Comparison of ENCODE assay signal across 21 cellular contexts in genomic region chr10:34918060-34918840, GRCh38.
DNase-seq lines count a peak whose midpoint lies in the region; ATAC-seq and TF ChIP-seq lines count a peak whose summit lies in the region.
"Had no signal": no experiment of that assay in that cellular context is flagged by ENCODE, and none has a peak within 500 bp of the region (broad histone marks: within the 10 kb centered on the region; RNA-seq: fewer than 3 reads in every experiment).

No MANE protein-coding gene starts in this region.

- ATAC-seq in HG02852 (IDR thresholded peaks at IDR 0.05; ENCODE audit: unreplicated experiment) (no peak), GM18517 (IDR thresholded peaks at IDR 0.05; ENCODE audit: unreplicated experiment) (no peak), HG03135 (IDR thresholded peaks at IDR 0.05; ENCODE audit: unreplicated experiment) (no peak)

- H3K79me1 ChIP-seq in neuronal stem cell (ENCODE audit: low read depth, low read length) = no peaks in the 10 kb centered on the region

- no peaks in the 10 kb centered on the region for H3K27me3 ChIP-seq in endodermal cell (ENCODE audit: control insufficient read depth, insufficient read depth, low read length, poor library complexity, severe bottlenecking)
- H3K27me3 ChIP-seq in neuronal stem cell (ENCODE audit: control insufficient read depth in 3 of 3, insufficient read depth in 3 of 3, low read depth in 1 of 3, low read length in 3 of 3) = no peaks in the 10 kb centered on the region
- H3K27me3 ChIP-seq: esophagus squamous epithelium, Peyer's patch had no signal

- no peak overlapping the region for H4K8ac ChIP-seq in neuronal stem cell (ENCODE audit: low read depth, low read length)

- no peaks in the 10 kb centered on the region for H3K9me3 Mint-ChIP-seq in endodermal cell
- H3K9me3 Mint-ChIP-seq: activated B cell treated with CpG ODN at 0.5 μM for 24 hours had no signal

- no peak overlapping the region for H3K23ac ChIP-seq in neuronal stem cell (ENCODE audit: low read depth, low read length, poor library complexity)

- no peak for TF ChIP-seq CTCF in endodermal cell (conservative IDR thresholded peaks at IDR 0.05)

- H3K36me3 ChIP-seq in endodermal cell (ENCODE audit: control insufficient read depth, insufficient read depth, low read length) (no peaks in the 10 kb centered on the region), neuronal stem cell (replicated peaks in 1 of 2; ENCODE audit: control insufficient read depth in 2 of 2, insufficient read depth in 2 of 2, low read length in 2 of 2) (no peaks in the 10 kb centered on the region)
- H3K36me3 ChIP-seq: esophagus squamous epithelium, Peyer's patch had no signal

- no peak overlapping the region for H3K4me3 Mint-ChIP-seq in endodermal cell
- H3K4me3 Mint-ChIP-seq: activated B cell treated with CpG ODN at 0.5 μM for 24 hours; activated naive CD4-positive, alpha-beta T cell treated with anti-CD3 and anti-CD28 coated beads, Interleukin-2, amount 10 ng/mL, durations not matched to agents 7 days and 5 days had no signal

- H3K27me3 Mint-ChIP-seq in endodermal cell (ENCODE audit: insufficient read depth) = no peaks in the 10 kb centered on the region

- no peak overlapping the region for H2BK12ac ChIP-seq in neuronal stem cell (ENCODE audit: low read length)

- no peak overlapping the region for H3K14ac ChIP-seq in neuronal stem cell (ENCODE audit: low read length)

- 71 to 82% methylated on average over 18 to 22 of the region's 22 CpGs for WGBS in endodermal cell (ENCODE audit: insufficient coverage in 1 of 2, insufficient read length in 1 of 2), 2 experiments
- WGBS in neuronal stem cell (ENCODE audit: extremely low coverage in 2 of 2, insufficient read length in 2 of 2, insufficient replicate concordance in 1 of 2), 2 donors = no CpG with 5 or more reads among the region's 22 CpGs

- H3K9ac ChIP-seq in endodermal cell (ENCODE audit: extremely low read depth, low read length, poor library complexity, severe bottlenecking) (no peak overlapping the region), neuronal stem cell (ENCODE audit: low read depth, low read length, poor library complexity) (no peak overlapping the region)

- DNase-seq in ELF-1 (ENCODE audit: low read depth, low spot score) = peak; percentile 37
- DNase-seq in NCI-H146 treated with DMSO at 0.1 percent for 48 hours (lab: John Stamatoyannopoulos, UW; ENCODE audit: unreplicated experiment) = peak; percentile 68
- DNase-seq in endodermal cell = peak; percentile 73
- no peak for DNase-seq in neuronal stem cell (ENCODE audit: low spot score)
- no peak for DNase-seq in activated CD4-positive, alpha-beta T cell treated with anti-CD3 and anti-CD28 coated beads, Interleukin-2, amount 50 U/mL, for 1 hour
- DNase-seq: ACHN; activated B cell treated with CpG ODN at 0.5 μM for 24 hours; activated CD4-positive, alpha-beta T cell treated with anti-CD3 and anti-CD28 coated beads, Interleukin-2, amount 50 U/mL, for 4 hours; activated naive CD4-positive, alpha-beta T cell treated with anti-CD3 and anti-CD28 coated beads, Interleukin-2, amount 10 ng/mL, durations not matched to agents 7 days and 5 days; amniotic stem cell; cortex of kidney; DND-41; esophagus squamous epithelium; KG1; substantia nigra; SW 1271; T1000 had no signal

- H3K27ac ChIP-seq in endodermal cell (ENCODE audit: low read depth, low read length) (peak overlapping the region; percentile 90), neuronal stem cell (replicated peaks; ENCODE audit: low read length) (no peak overlapping the region)
- H3K27ac ChIP-seq: esophagus squamous epithelium, Peyer's patch had no signal

- H4K91ac ChIP-seq in neuronal stem cell (ENCODE audit: low read depth, low read length, poor library complexity) = no peak overlapping the region

- no peaks in the 10 kb centered on the region for H3K4me1 ChIP-seq in endodermal cell (ENCODE audit: control insufficient read depth, insufficient read depth, low read length)
- H3K4me1 ChIP-seq in neuronal stem cell (ENCODE audit: control insufficient read depth in 2 of 2, insufficient read depth in 1 of 2, low read depth in 1 of 2, low read length in 2 of 2) = peaks cover 7 to 12% of the 10 kb centered on the region in 2 donors
- H3K4me1 ChIP-seq: Peyer's patch had no signal

- H2AK5ac ChIP-seq in neuronal stem cell (ENCODE audit: low read depth, low read length) = no peak overlapping the region

- no peak overlapping the region for H2BK120ac ChIP-seq in neuronal stem cell (ENCODE audit: low read depth, low read length)

- H2BK5ac ChIP-seq in neuronal stem cell (ENCODE audit: low read length) = no peak overlapping the region

- H3K36me3 Mint-ChIP-seq in endodermal cell (ENCODE audit: low read depth) = no peaks in the 10 kb centered on the region
- H3K36me3 Mint-ChIP-seq: activated naive CD4-positive, alpha-beta T cell treated with anti-CD3 and anti-CD28 coated beads, Interleukin-2, amount 10 ng/mL, durations not matched to agents 7 days and 5 days had no signal

- H2AFZ ChIP-seq in neuronal stem cell (ENCODE audit: low read length) = peak overlapping the region; percentile 64

- peaks cover 9% of the 10 kb centered on the region for H3K4me1 Mint-ChIP-seq in endodermal cell
- H3K4me1 Mint-ChIP-seq: activated B cell treated with CpG ODN at 0.5 μM for 24 hours; activated naive CD4-positive, alpha-beta T cell treated with anti-CD3 and anti-CD28 coated beads, Interleukin-2, amount 10 ng/mL, durations not matched to agents 7 days and 5 days had no signal

- peak overlapping the region; percentile 52 for H3K18ac ChIP-seq in neuronal stem cell (ENCODE audit: low read length)

- peak overlapping the region; percentile 11 for H3K27ac Mint-ChIP-seq in endodermal cell
- H3K27ac Mint-ChIP-seq: activated B cell treated with CpG ODN at 0.5 μM for 24 hours; activated naive CD4-positive, alpha-beta T cell treated with anti-CD3 and anti-CD28 coated beads, Interleukin-2, amount 10 ng/mL, durations not matched to agents 7 days and 5 days had no signal

- H3K4me3 ChIP-seq in endodermal cell (ENCODE audit: low read length) (no peak overlapping the region), neuronal stem cell (ENCODE audit: low read length in 2 of 2) (peak overlapping the region in 1 of 2 donors; percentile 16)
- H3K4me3 ChIP-seq: esophagus squamous epithelium, Peyer's patch had no signal

- H2BK15ac ChIP-seq in neuronal stem cell (ENCODE audit: low read length) = peak overlapping the region; percentile 37

- peak overlapping the region; percentile 14 for H3K4me2 ChIP-seq in neuronal stem cell (ENCODE audit: insufficient read depth, low read length, poor library complexity, severe bottlenecking)

- H3K4ac ChIP-seq in neuronal stem cell (ENCODE audit: low read length) = no peak overlapping the region

- H3K9me3 ChIP-seq in endodermal cell (ENCODE audit: control insufficient read depth, low read length) (no peaks in the 10 kb centered on the region), neuronal stem cell (replicated peaks in 1 of 2; ENCODE audit: control insufficient read depth in 2 of 2, insufficient read depth in 1 of 2, low read depth in 1 of 2, low read length in 2 of 2) (no peaks in the 10 kb centered on the region)
- H3K9me3 ChIP-seq: esophagus squamous epithelium, Peyer's patch had no signal

Comparison
In these comparisons a context has a peak if more than half of its experiments do, and no peak if none do; other contexts are left out.
1. DNase-seq: peak in ELF-1 (single experiment), NCI-H146 treated with DMSO at 0.1 percent for 48 hours (single experiment) and endodermal cell (single experiment); none in neuronal stem cell (single experiment) and activated CD4-positive, alpha-beta T cell treated with anti-CD3 and anti-CD28 coated beads, Interleukin-2, amount 50 U/mL, for 1 hour (single experiment).